26 cellular contexts compared by ENCODE assay signal in genomic region chr3:128567705-128568356, GRCh38.
A peak's percentile ranks its signal among the peaks of the same experiment; 100 is the strongest.
DNase-seq lines count a peak whose midpoint lies in the region; TF ChIP-seq lines count a peak whose summit lies in the region.
"Had no signal": no experiment of that assay in that cellular context is flagged by ENCODE, and none has a peak within 500 bp of the region (broad histone marks: within the 10 kb centered on the region; RNA-seq: fewer than 3 reads in every experiment).

No MANE protein-coding gene starts in this region.

- H3K4me3 Mint-ChIP-seq in neural crest cell = no peak overlapping the region
- H3K4me3 Mint-ChIP-seq: activated naive CD4-positive, alpha-beta T cell treated with anti-CD3 and anti-CD28 coated beads, Interleukin-2, amount 50 U/mL, for 24 hours; activated T-helper 17 cell treated with anti-CD3 and anti-CD28 coated beads, Interleukin-2, amount 50 U/mL, for 72 hours; dendritic cell treated with granulocyte-macrophage colony-stimulating factor and Interleukin-4, amounts not matched to agents 40 ng/mL and 50 ng/mL, for 4 days; nephron progenitor cell; stimulated activated naive CD8-positive, alpha-beta T cell treated with anti-CD3 and anti-CD28 coated beads, Interleukin-15, Interleukin-2, amounts not matched to agents 100 ng/mL and 50 ng/mL, for 24 hours had no signal

- no peaks in the 10 kb centered on the region for H3K36me3 Mint-ChIP-seq in neural crest cell (ENCODE audit: low read depth)
- H3K36me3 Mint-ChIP-seq: activated naive CD4-positive, alpha-beta T cell treated with anti-CD3 and anti-CD28 coated beads, Interleukin-2, amount 50 U/mL, for 24 hours had no signal

- peaks cover 8% of the 10 kb centered on the region for H3K4me1 Mint-ChIP-seq in neural crest cell
- H3K4me1 Mint-ChIP-seq: activated T-helper 17 cell treated with anti-CD3 and anti-CD28 coated beads, Interleukin-2, amount 50 U/mL, for 72 hours had no signal

- intact Hi-C loops in dorsolateral prefrontal cortex (cut with DNase I) = no loop called here

- H3K4me3 ChIP-seq in epithelial cell of esophagus (ENCODE audit: low read length) (no peak overlapping the region), dorsolateral prefrontal cortex (no peak overlapping the region)
- H3K4me3 ChIP-seq: heart left ventricle, left lung, tibial artery had no signal

- no peaks in the 10 kb centered on the region for H3K9me3 Mint-ChIP-seq in neural crest cell
- H3K9me3 Mint-ChIP-seq: activated naive CD4-positive, alpha-beta T cell treated with anti-CD3 and anti-CD28 coated beads, Interleukin-2, amount 50 U/mL, for 24 hours; activated T-helper 17 cell treated with anti-CD3 and anti-CD28 coated beads, Interleukin-2, amount 50 U/mL, for 72 hours; dendritic cell treated with granulocyte-macrophage colony-stimulating factor and Interleukin-4, amounts not matched to agents 40 ng/mL and 50 ng/mL, for 4 days; nephron progenitor cell; stimulated activated naive CD8-positive, alpha-beta T cell treated with anti-CD3 and anti-CD28 coated beads, Interleukin-15, Interleukin-2, amounts not matched to agents 100 ng/mL and 50 ng/mL, for 24 hours had no signal

- DNase-seq in NAMALWA (ENCODE audit: low spot score) = peak; percentile 42
- no peak for DNase-seq in epithelial cell of esophagus (ENCODE audit: low read depth)
- no peak for DNase-seq in neural crest cell (ENCODE audit: low read depth, low spot score)
- no peak for DNase-seq in MV-4-11 (lab: John Stamatoyannopoulos, UW)
- DNase-seq in T-helper 9 cell = no peak
- DNase-seq in dorsolateral prefrontal cortex = no peak
- DNase-seq in effector CD8-positive, alpha-beta T cell (lab: John Stamatoyannopoulos, UW) = no peak
- DNase-seq: activated CD4-positive, alpha-beta T cell treated with anti-CD3 and anti-CD28 coated beads, Interleukin-2, amount 50 U/mL, for 4 hours; activated CD8-positive, alpha-beta memory T cell treated with anti-CD3 and anti-CD28 coated beads, Interleukin-2, amount 50 U/mL, for 4 hours; C1 segment of cervical spinal cord; heart left ventricle; IMR-90; left lung; NCI-H2081 treated with DMSO at 0.1 percent for 48 hours; NCI-H774; nephron progenitor cell; stimulated activated CD4-positive, alpha-beta T cell treated with anti-CD3 and anti-CD28 coated beads, Interleukin-15, amount 100 ng/mL, for 24 hours had no signal

- peaks cover 14% of the 10 kb centered on the region for H3K27me3 Mint-ChIP-seq in neural crest cell (ENCODE audit: low read depth)

- no peak overlapping the region for H3K27ac ChIP-seq in dorsolateral prefrontal cortex
- H3K27ac ChIP-seq: epithelial cell of prostate, parathyroid adenoma, tibial artery, VCaP had no signal

- peaks cover 0 to 13% (median 0%) of the 10 kb centered on the region in 45 donors for H3K27me3 ChIP-seq in dorsolateral prefrontal cortex

- TF ChIP-seq CTCF in GM12873 (IDR thresholded peaks at IDR 0.05; ENCODE audit: insufficient read depth, low read depth, low read length, missing control alignments) (peak; percentile 28), epithelial cell of esophagus (IDR thresholded peaks at IDR 0.05; ENCODE audit: insufficient read depth, low read depth, low read length, missing control alignments) (peak; percentile 13), neural crest cell (conservative IDR thresholded peaks at IDR 0.05) (peak; percentile 35), dorsolateral prefrontal cortex (IDR thresholded peaks at IDR 0.05 in 54 of 56, conservative IDR thresholded peaks at IDR 0.05 in 2 of 56; ENCODE audit: low read depth in 1 of 56, partially characterized antibody in 56 of 56) (peak in 1 of 56 donors; percentile 15)

- H3K27ac Mint-ChIP-seq in neural crest cell (ENCODE audit: unreplicated experiment) = no peak overlapping the region
- H3K27ac Mint-ChIP-seq: activated naive CD4-positive, alpha-beta T cell treated with anti-CD3 and anti-CD28 coated beads, Interleukin-2, amount 50 U/mL, for 24 hours; activated T-helper 17 cell treated with anti-CD3 and anti-CD28 coated beads, Interleukin-2, amount 50 U/mL, for 72 hours; dendritic cell treated with granulocyte-macrophage colony-stimulating factor and Interleukin-4, amounts not matched to agents 40 ng/mL and 50 ng/mL, for 4 days; nephron progenitor cell; stimulated activated naive CD8-positive, alpha-beta T cell treated with anti-CD3 and anti-CD28 coated beads, Interleukin-15, Interleukin-2, amounts not matched to agents 100 ng/mL and 50 ng/mL, for 24 hours had no signal
